ENCODE assay signal across 20 cellular contexts in the genomic region with DNA sequence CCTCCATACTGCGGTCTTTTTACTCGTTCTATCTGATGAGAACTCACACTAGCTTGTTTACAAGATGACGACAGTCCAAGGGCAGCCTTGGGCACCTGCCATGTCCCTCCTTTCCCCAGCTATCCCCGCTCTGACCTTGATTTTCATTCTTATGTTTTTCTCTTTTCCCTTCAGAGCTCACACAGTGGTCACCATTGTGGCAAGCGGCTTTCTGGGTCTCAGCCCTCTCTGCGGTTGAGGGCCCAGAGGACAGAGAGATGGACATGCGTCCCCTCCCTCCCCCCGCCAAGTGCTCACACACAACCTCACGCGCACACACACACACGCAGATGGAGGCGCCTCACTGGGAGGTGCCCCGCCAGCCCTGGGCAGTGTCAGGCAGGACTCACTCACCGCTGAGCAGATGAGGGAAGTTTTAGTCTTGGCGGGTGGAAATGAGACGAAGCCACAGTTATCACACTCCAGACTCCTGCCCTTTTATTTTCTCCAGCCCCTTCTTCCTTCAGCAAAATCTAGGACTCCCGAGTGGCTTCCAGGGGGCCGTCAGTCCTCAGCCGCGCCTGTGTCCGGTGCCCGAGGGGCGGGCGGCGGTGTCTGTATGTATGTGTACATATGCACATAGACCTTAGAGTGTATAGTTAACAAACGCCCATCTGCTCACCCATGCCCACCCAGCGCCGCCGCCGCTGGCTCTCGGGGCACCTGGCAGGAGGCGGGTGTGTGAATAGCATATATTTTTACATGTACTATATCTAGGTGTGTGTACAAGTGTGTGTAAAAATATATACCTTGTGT. TPM values are rescaled to one million over a fixed set of nuclear protein-coding genes. Genes with fewer than 3 reads are reported as not detected.
A peak's percentile ranks its signal among the peaks of the same experiment; 100 is the strongest.
DNase-seq lines count a peak whose midpoint lies in the region; ATAC-seq, FAIRE-seq and TF ChIP-seq lines count a peak whose summit lies in the region.
"Had no signal": no experiment of that assay in that cellular context is flagged by ENCODE, and none has a peak within 500 bp of the region (broad histone marks: within the 10 kb centered on the region; RNA-seq: fewer than 3 reads in every experiment).

No MANE protein-coding gene starts in this region.

- no peak for TF ChIP-seq CTCF in adrenal gland (IDR thresholded peaks at IDR 0.05)
- no peak for TF ChIP-seq CTCF in left lung (IDR thresholded peaks at IDR 0.05)
- TF ChIP-seq CTCF in D721Med (IDR thresholded peaks at IDR 0.05; ENCODE audit: insufficient read depth, missing control alignments), result no peak

- intact Hi-C loops in adrenal gland (cut with DNase I) (no loop called here), left lung (cut with DNase I) (no loop called here)

- H3K27me3 ChIP-seq in adrenal gland (no peaks in the 10 kb centered on the region), left lung (no peaks in the 10 kb centered on the region)

- H3K4me1 Mint-ChIP-seq in stimulated activated naive B cell treated with anti-CD40 and anti-IgM and Interleukin-4, amounts not matched to agents 10 μg/mL and 1 μg/mL and 100 μg/mL, for 72 hours, result peaks cover 2 to 18% of the 10 kb centered on the region in 2 donors
- H3K4me1 Mint-ChIP-seq: stimulated activated effector memory CD8-positive, alpha-beta T cell treated with anti-CD3 and anti-CD28 coated beads, Interleukin-12 subunit alpha, Interleukin-12 subunit beta, amount 100 ng/mL, for 72 hours had no signal

- peak; percentile 11 for ATAC-seq in left lung
- no peak for ATAC-seq in stimulated activated naive B cell treated with anti-CD40 and anti-IgM and Interleukin-4, amounts not matched to agents 10 μg/mL and 1 μg/mL and 100 μg/mL, for 72 hours (replicated peaks)
- ATAC-seq: esophagus mucosa; stimulated activated effector memory CD8-positive, alpha-beta T cell treated with anti-CD3 and anti-CD28 coated beads, Interleukin-12 subunit alpha, Interleukin-12 subunit beta, amount 100 ng/mL, for 72 hours had no signal

- H3K9me3 ChIP-seq in adrenal gland (replicated peaks in 1 of 3), result no peaks in the 10 kb centered on the region
- H3K9me3 ChIP-seq in left lung, result no peaks in the 10 kb centered on the region

- H3K4me1 ChIP-seq in adrenal gland (replicated peaks in 1 of 2) (peaks cover 15 to 26% of the 10 kb centered on the region in 2 donors), left lung (peaks cover 0 to 5% of the 10 kb centered on the region in 2 donors)

- H3K27ac ChIP-seq in adrenal gland (peak overlapping the region; percentile 80 to 94 (median 86)), left lung (no peak overlapping the region)
- H3K27ac ChIP-seq: 22Rv1, VCaP had no signal

- H3K36me3 ChIP-seq in adrenal gland (replicated peaks in 1 of 2), result peaks cover 0 to 44% of the 10 kb centered on the region in 2 donors
- peaks cover 0 to 55% of the 10 kb centered on the region in 2 donors for H3K36me3 ChIP-seq in left lung

- TF ChIP-seq POLR2A in adrenal gland (IDR thresholded peaks at IDR 0.05), result peak in 1 of 2 donors; percentile 77

- FAIRE-seq in D721Med (lab: Jason Lieb, UNC), result no peak
- FAIRE-seq: islet of Langerhans, RCC 7860 had no signal

- H3K4me3 ChIP-seq in adrenal gland, result no peak overlapping the region
- H3K4me3 ChIP-seq in left lung, result no peak overlapping the region
- H3K4me3 ChIP-seq: smooth muscle cell had no signal

- 64 to 71% (median 68%) methylated on average over 32 of the region's 32 CpGs for WGBS in adrenal gland, 4 donors

- DNase-seq in DMS 273 (lab: John Stamatoyannopoulos, UW; ENCODE audit: unreplicated experiment) (peak; percentile 31), DMS 273 treated with DMSO at 0.1 percent for 48 hours (lab: John Stamatoyannopoulos, UW) (no peak), adrenal gland (peak; percentile 83 to 94 (median 90)), left lung (no peak), NCI-H1930 (lab: John Stamatoyannopoulos, UW) (no peak), NCI-H446 (lab: John Stamatoyannopoulos, UW) (no peak), D721Med (ENCODE audit: insufficient read length, low spot score) (no peak)
- no peak for DNase-seq in stimulated activated naive B cell treated with anti-CD40 and anti-IgM and Interleukin-4, amounts not matched to agents 10 μg/mL and 1 μg/mL and 100 μg/mL, for 72 hours
- DNase-seq: dermis blood vessel endothelial cell, NCI-H2107, NCI-H82, SW 1271 had no signal

- no peak overlapping the region for H3K4me3 Mint-ChIP-seq in stimulated activated naive B cell treated with anti-CD40 and anti-IgM and Interleukin-4, amounts not matched to agents 10 μg/mL and 1 μg/mL and 100 μg/mL, for 72 hours
- H3K4me3 Mint-ChIP-seq: activated T-helper 1 cell treated with anti-CD3 and anti-CD28 coated beads, Interleukin-12 subunit alpha, Interleukin-12 subunit beta, Interleukin-2, Interleukin-4 antibody, amounts not matched to agents 30 ng/mL and 10 ng/mL and 1 ng/mL, durations not matched to agents 14 hours and 24 hours and 36 hours; stimulated activated effector memory CD8-positive, alpha-beta T cell treated with anti-CD3 and anti-CD28 coated beads, Interleukin-12 subunit alpha, Interleukin-12 subunit beta, amount 100 ng/mL, for 72 hours had no signal

- no peaks in the 10 kb centered on the region for H3K27me3 Mint-ChIP-seq in stimulated activated naive B cell treated with anti-CD40 and anti-IgM and Interleukin-4, amounts not matched to agents 10 μg/mL and 1 μg/mL and 100 μg/mL, for 72 hours

- peak overlapping the region; percentile 65 for H3K27ac Mint-ChIP-seq in stimulated activated naive B cell treated with anti-CD40 and anti-IgM and Interleukin-4, amounts not matched to agents 10 μg/mL and 1 μg/mL and 100 μg/mL, for 72 hours
- H3K27ac Mint-ChIP-seq: activated T-helper 1 cell treated with anti-CD3 and anti-CD28 coated beads, Interleukin-12 subunit alpha, Interleukin-12 subunit beta, Interleukin-2, Interleukin-4 antibody, amounts not matched to agents 30 ng/mL and 10 ng/mL and 1 ng/mL, durations not matched to agents 14 hours and 24 hours and 36 hours; stimulated activated effector memory CD8-positive, alpha-beta T cell treated with anti-CD3 and anti-CD28 coated beads, Interleukin-12 subunit alpha, Interleukin-12 subunit beta, amount 100 ng/mL, for 72 hours had no signal

- no peaks in the 10 kb centered on the region for H3K9me3 Mint-ChIP-seq in stimulated activated naive B cell treated with anti-CD40 and anti-IgM and Interleukin-4, amounts not matched to agents 10 μg/mL and 1 μg/mL and 100 μg/mL, for 72 hours
- H3K9me3 Mint-ChIP-seq: activated T-helper 1 cell treated with anti-CD3 and anti-CD28 coated beads, Interleukin-12 subunit alpha, Interleukin-12 subunit beta, Interleukin-2, Interleukin-4 antibody, amounts not matched to agents 30 ng/mL and 10 ng/mL and 1 ng/mL, durations not matched to agents 14 hours and 24 hours and 36 hours; stimulated activated effector memory CD8-positive, alpha-beta T cell treated with anti-CD3 and anti-CD28 coated beads, Interleukin-12 subunit alpha, Interleukin-12 subunit beta, amount 100 ng/mL, for 72 hours had no signal

- H3K36me3 Mint-ChIP-seq in stimulated activated naive B cell treated with anti-CD40 and anti-IgM and Interleukin-4, amounts not matched to agents 10 μg/mL and 1 μg/mL and 100 μg/mL, for 72 hours, result peaks cover 17 to 41% of the 10 kb centered on the region in 2 donors

RNA-seq across cellular contexts. Expression of a gene that starts 13.8 kb away (rescaled TPM):
- 1,000 to 10,000 TPM in 3 of 8 donors, 100 to 1,000 TPM in 5; 241 to 1,128 (median 564) TPM for total RNA-seq in adrenal gland
- 1,000 to 10,000 TPM in 2 of 3 donors, 100 to 1,000 TPM in 1; 891 to 1,967 (median 1,739) TPM for polyA plus RNA-seq in adrenal gland
- total RNA-seq in left lung, result 100 to 1,000 TPM; 319 to 344 TPM

RNA-seq across cellular contexts. Expression of a gene that starts 45.9 kb away (rescaled TPM):
- total RNA-seq in adrenal gland, result 10 to 100 TPM in 7 of 8 donors, 1 to 10 TPM in 1; 3.7 to 17.9 (median 11.7) TPM
- polyA plus RNA-seq in adrenal gland, result 1 to 10 TPM; 3.4 to 5.8 (median 4.4) TPM
- total RNA-seq in left lung, result 10 to 100 TPM; 11.2 to 11.5 TPM

Comparison
In these comparisons a context has a peak if more than half of its experiments do, and no peak if none do; other contexts are left out.
1. DNase-seq: peak in DMS 273 (single experiment) and adrenal gland (7 of 7); none in DMS 273 treated with DMSO at 0.1 percent for 48 hours (single experiment), left lung (0 of 2), stimulated activated naive B cell treated with anti-CD40 and anti-IgM and Interleukin-4, amounts not matched to agents 10 μg/mL and 1 μg/mL and 100 μg/mL, for 72 hours (single experiment), NCI-H1930 (0 of 2), NCI-H446 (0 of 2) and D721Med (single experiment).
2. H3K27ac ChIP-seq: peak in adrenal gland (5 of 5); none in left lung (0 of 2).